ENCODE assay signal across 8 cellular contexts in the genomic region with DNA sequence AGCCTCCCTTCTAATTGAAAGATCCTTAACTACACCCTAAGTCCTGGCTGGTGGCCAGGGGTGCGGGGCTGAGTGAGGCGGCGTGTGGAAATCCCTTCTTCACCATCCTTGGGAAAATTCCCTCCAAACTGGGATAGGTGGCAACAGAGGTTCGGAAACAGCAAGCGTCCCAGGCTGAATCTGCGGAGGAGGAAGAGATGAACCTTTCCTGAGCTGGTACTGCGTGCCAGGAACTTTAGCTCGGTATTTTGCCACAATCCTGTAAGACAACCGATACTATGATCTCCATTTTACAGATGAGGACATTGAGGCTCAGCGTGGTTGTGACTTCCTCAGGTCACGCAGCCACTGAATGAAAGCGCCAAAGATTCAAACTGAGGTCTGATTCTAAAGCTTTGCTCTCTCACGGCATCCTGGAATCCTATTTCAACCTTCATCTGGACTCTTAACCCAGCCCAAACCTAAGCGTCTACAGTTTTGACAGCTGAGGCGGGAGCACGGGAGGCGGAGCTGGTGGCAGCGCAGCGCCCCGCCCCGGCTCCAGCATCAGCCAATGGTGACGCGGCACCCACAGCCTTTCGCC. TPM values are rescaled to one million over a fixed set of nuclear protein-coding genes. Genes with fewer than 3 reads are reported as not detected.
DNase-seq lines count a peak whose midpoint lies in the region; ATAC-seq and TF ChIP-seq lines count a peak whose summit lies in the region.

No MANE protein-coding gene starts in this region.

- peaks cover 27% of the 10 kb centered on the region for H3K36me3 Mint-ChIP-seq in T-cell

- H3K27ac ChIP-seq in A673 (ENCODE audit: low read depth, low read length, poor library complexity, severe bottlenecking) (no peak overlapping the region), gastroesophageal sphincter (peak overlapping the region; percentile 8 to 93 (median 73)), gastrocnemius medialis (peak overlapping the region; percentile 80 to 99 (median 86))

- TF ChIP-seq EP300 in gastroesophageal sphincter (IDR thresholded peaks at IDR 0.05) = no peak

- H3K27me3 ChIP-seq in A673 (replicated peaks; ENCODE audit: insufficient read depth, low read depth, low read length, poor library complexity) (peaks cover 19% of the 10 kb centered on the region), gastroesophageal sphincter (no peaks in the 10 kb centered on the region), gastrocnemius medialis (no peaks in the 10 kb centered on the region)

- no peak for TF ChIP-seq CTCF in A673 (conservative IDR thresholded peaks at IDR 0.05; ENCODE audit: low read depth, low read length)
- no peak for TF ChIP-seq CTCF in gastroesophageal sphincter (IDR thresholded peaks at IDR 0.05)
- TF ChIP-seq CTCF in gastrocnemius medialis (IDR thresholded peaks at IDR 0.05 in 4 of 5, conservative IDR thresholded peaks at IDR 0.05 in 1 of 5) = no peak
- TF ChIP-seq CTCF in GM20000 (IDR thresholded peaks at IDR 0.05; ENCODE audit: extremely low read depth, missing control alignments) = no peak

- CTCF ChIA-PET in A673 (lab: Charles Lee) (no interaction called here), T-cell (lab: Charles Lee) (interaction anchor here (0.5 to 1.7 kb wide), 18 partner anchors 8 to 716 kb away, joined by 3 to 21 read pairs (median 5); a partner anchor contains a TSS)

- H3K4me1 ChIP-seq in A673 (ENCODE audit: insufficient read depth, low read length, poor library complexity, severe bottlenecking) (no peaks in the 10 kb centered on the region), gastroesophageal sphincter (peaks cover 0 to 46% (median 15%) of the 10 kb centered on the region in 3 donors), gastrocnemius medialis (peaks cover 23 to 37% of the 10 kb centered on the region in 2 donors)

- H3K4me3 Mint-ChIP-seq in T-cell = peak overlapping the region; percentile 83 to 98 (median 88)

- peak overlapping the region; percentile 94 to 96 for H3K27ac Mint-ChIP-seq in T-cell

- H3K4me3 ChIP-seq in A673 (ENCODE audit: low read depth, low read length, poor library complexity, severe bottlenecking) (peak overlapping the region; percentile 65), gastroesophageal sphincter (peak overlapping the region; percentile 28 to 96), gastrocnemius medialis (peak overlapping the region; percentile 54 to 98 (median 58))

- ATAC-seq in GM21381 (IDR thresholded peaks at IDR 0.05; ENCODE audit: unreplicated experiment) (peak; percentile 0), T-cell (replicated peaks in 1 of 4) (no peak), gastroesophageal sphincter (no peak), gastrocnemius medialis (peak in 1 of 2 donors; percentile 13)

- no peaks in the 10 kb centered on the region for H3K27me3 Mint-ChIP-seq in T-cell

- no peaks in the 10 kb centered on the region for H3K9me3 ChIP-seq in A673 (ENCODE audit: low read depth, low read length, poor library complexity, severe bottlenecking)
- no peaks in the 10 kb centered on the region for H3K9me3 ChIP-seq in gastroesophageal sphincter
- H3K9me3 ChIP-seq in gastrocnemius medialis = no peaks in the 10 kb centered on the region

- H3K4me1 Mint-ChIP-seq in T-cell = peaks cover 38 to 56% (median 51%) of the 10 kb centered on the region in 3 donors

- in situ Hi-C loops in gastrocnemius medialis (cut with MboI; ENCODE audit: low sequenced_read_pairs in 4 of 4) = no loop called here

- H3K9me3 Mint-ChIP-seq in T-cell = no peaks in the 10 kb centered on the region

- WGBS in gastroesophageal sphincter (ENCODE audit: low coverage in 1 of 2), 2 donors = 2 to 12% methylated on average over 3 to 13 of the region's 24 CpGs

- intact Hi-C loops in A673 (cut with micrococcal nuclease; ENCODE audit: unreplicated experiment) (no loop called here), gastrocnemius medialis (cut with DNase I; ENCODE audit: low total_unique reads) (loop anchor here (2.0 to 10.0 kb wide), 5 partner anchors 43 to 714 kb away; a partner anchor contains a TSS)

- H3K36me3 ChIP-seq in A673 (ENCODE audit: insufficient read depth, low read length, poor library complexity, severe bottlenecking) (no peaks in the 10 kb centered on the region), gastroesophageal sphincter (peaks cover 0 to 9% of the 10 kb centered on the region in 2 donors), gastrocnemius medialis (peaks cover 0 to 6% of the 10 kb centered on the region in 2 donors)

- TF ChIP-seq POLR2A in gastroesophageal sphincter (IDR thresholded peaks at IDR 0.05) = no peak
- no peak for TF ChIP-seq POLR2A in gastrocnemius medialis (IDR thresholded peaks at IDR 0.05)

- POLR2A ChIA-PET in A673 (lab: Charles Lee; ENCODE audit: low non-redundant PET) = no interaction called here
- POLR2A ChIA-PET in T-cell (lab: Charles Lee) = interaction anchor here (0.6 to 1.3 kb wide), 21 partner anchors 10 to 716 kb away, joined by 3 to 11 read pairs (median 3); a partner anchor contains a TSS

- DNase-seq in A673 (ENCODE audit: low spot score) (no peak), T-cell (no peak), gastrocnemius medialis (no peak), CD1c-positive myeloid dendritic cell (ENCODE audit: extremely low spot score) (no peak), NAMALWA (ENCODE audit: low spot score) (no peak), GM20000 (ENCODE audit: low spot score) (no peak)

- BruUV-seq in A673 (replicated peaks; lab: Mats Ljungman, UMichigan) = no TSS peak

RNA-seq across cellular contexts. Expression of a gene that starts 0.6 kb away (rescaled TPM):
- 6.3 and 9.5 TPM in 2 replicates for total RNA-seq in A673 (2021)
- 100 to 1,000 TPM; 243 to 380 (median 294) TPM for total RNA-seq in T-cell
- total RNA-seq in gastroesophageal sphincter = 10 to 100 TPM; 39.2 to 82.5 (median 53.2) TPM
- total RNA-seq in gastrocnemius medialis = 100 to 1,000 TPM in 3 of 4 donors, 10 to 100 TPM in 1; 49.2 to 177 (median 135) TPM

RNA-seq across cellular contexts. Expression of a gene that starts 47.9 kb away (rescaled TPM):
- total RNA-seq in A673 (2021) (not detected in 2 replicates), T-cell (1 to 10 TPM; 2.4 to 7.6 (median 3.1) TPM), gastroesophageal sphincter (1 to 10 TPM in 3 of 4 donors, under 1 TPM in 1; 0.82 to 5.9 (median 3.5) TPM), gastrocnemius medialis (1 to 10 TPM in 3 of 4 donors, under 1 TPM in 1; 0.27 to 2.1 (median 1.7) TPM)
